Comparison of ENCODE assay signal across 21 cellular contexts in genomic region chr2:16303761-16304160, GRCh38.
"Had no signal": no experiment of that assay in that cellular context is flagged by ENCODE, and none has a peak within 500 bp of the region (broad histone marks: within the 10 kb centered on the region; RNA-seq: fewer than 3 reads in every experiment).

No MANE protein-coding gene starts in this region.

- H3K4me1 ChIP-seq: adrenal gland, ascending aorta, foreskin keratinocyte, left lung, psoas muscle, right atrium auricular region, upper lobe of left lung had no signal

- H3K4me3 ChIP-seq: ascending aorta, left lung, lung, ovary, psoas muscle, right atrium auricular region had no signal

- H3K36me3 ChIP-seq: adrenal gland, ascending aorta, brain microvascular endothelial cell, left lung, ovary, right atrium auricular region, upper lobe of left lung had no signal

- H3K9me3 ChIP-seq: adrenal gland, ovary had no signal

- H3K27me3 ChIP-seq: adrenal gland, ascending aorta, brain microvascular endothelial cell, foreskin keratinocyte, left lung, ovary, right atrium auricular region, upper lobe of left lung had no signal

- DNase-seq: activated CD8-positive, alpha-beta memory T cell treated with anti-CD3 and anti-CD28 coated beads for 24 hours; activated CD8-positive, alpha-beta memory T cell treated with anti-CD3 and anti-CD28 coated beads, Interleukin-2, amount 50 U/mL, for 48 hours; activated naive CD4-positive, alpha-beta T cell; activated T-cell treated with anti-CD3 and anti-CD28 coated beads, Interleukin-2, amount 50 U/mL, for 4 hours; adrenal gland; brain microvascular endothelial cell; caudate nucleus; effector CD4-positive, alpha-beta T cell; foreskin keratinocyte; kidney glomerular epithelial cell; left lung; naive thymus-derived CD4-positive, alpha-beta T cell; ovary; psoas muscle; stimulated activated CD4-positive, alpha-beta T cell treated with anti-CD3 and anti-CD28 coated beads, Interleukin-12 subunit alpha, Interleukin-12 subunit beta, amount 100 ng/mL, for 4 hours; stimulated activated CD4-positive, alpha-beta T cell treated with anti-CD3 and anti-CD28 coated beads, Interleukin-4, amount 100 ng/mL, for 4 hours; stimulated activated naive CD8-positive, alpha-beta T cell treated with anti-CD3 and anti-CD28 coated beads, Interleukin-15, Interleukin-2, amounts not matched to agents 100 U/mL and 50 U/mL, for 24 hours; upper lobe of left lung had no signal

- H3K27ac ChIP-seq: adrenal gland, ascending aorta, brain microvascular endothelial cell, foreskin keratinocyte, left lung, ovary, psoas muscle, right atrium auricular region, upper lobe of left lung had no signal
